ENCODE assay signal across 8 cellular contexts in genomic region chr9:109765278-109765677, GRCh38. TPM values are rescaled to one million over a fixed set of nuclear protein-coding genes. Genes with fewer than 3 reads are reported as not detected.
"Had no signal": no experiment of that assay in that cellular context is flagged by ENCODE, and none has a peak within 500 bp of the region (broad histone marks: within the 10 kb centered on the region; RNA-seq: fewer than 3 reads in every experiment).

No MANE protein-coding gene starts in this region.

- H3K4me3 Mint-ChIP-seq: H9, HFFc6 had no signal

- H3K27ac ChIP-seq: HL-60 had no signal

- ATAC-seq: K562 had no signal

- H3K27ac Mint-ChIP-seq: H9, HFFc6 had no signal

- DNase-seq: GM23248, GOT3, H9, HCEC 1CT, HFFc6, KG1 had no signal

- H3K4me3 ChIP-seq: GM23248, K562 had no signal

- H3K9me3 Mint-ChIP-seq: H9, HFFc6 had no signal

- H2AFZ ChIP-seq: GM23248 had no signal

RNA-seq across cellular contexts. Expression of gene PALM2AKAP2, which starts 14.7 kb away (rescaled TPM):
- total RNA-seq: K562 had no signal
- polyA plus RNA-seq: K562 had no signal
